23 cellular contexts compared by ENCODE assay signal in the genomic region with DNA sequence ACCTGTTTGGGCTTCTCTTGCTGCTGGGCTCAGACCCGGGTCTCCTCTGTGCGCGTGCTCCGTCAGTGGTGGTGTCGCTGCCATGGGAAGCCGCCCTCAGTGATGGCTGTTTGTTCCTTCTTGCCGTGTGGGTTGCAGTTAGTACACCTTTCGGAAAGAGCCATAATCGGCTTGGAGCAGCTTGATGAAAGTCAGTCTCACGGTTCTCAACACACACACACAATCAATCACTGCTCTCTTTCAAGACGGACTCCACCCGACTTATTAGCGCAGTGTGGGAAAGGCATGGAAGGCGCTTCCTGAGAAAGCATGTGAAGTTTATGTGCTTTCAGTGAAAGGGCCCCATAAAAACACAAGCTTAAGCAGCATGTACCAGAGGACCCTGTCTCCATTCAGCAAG.
"Had no signal": no experiment of that assay in that cellular context is flagged by ENCODE, and none has a peak within 500 bp of the region (broad histone marks: within the 10 kb centered on the region; RNA-seq: fewer than 3 reads in every experiment).

No MANE protein-coding gene starts in this region.

- H3K9me3 Mint-ChIP-seq: stimulated activated naive CD8-positive, alpha-beta T cell treated with anti-CD3 and anti-CD28 coated beads, Interleukin-15, Interleukin-2, amounts not matched to agents 100 ng/mL and 50 ng/mL, for 24 hours had no signal

- H3K4me1 ChIP-seq: esophagus muscularis mucosa, gastrocnemius medialis, tibial nerve had no signal

- H3K4me1 Mint-ChIP-seq: immature natural killer cell; naive thymus-derived CD8-positive, alpha-beta T cell; stimulated activated effector memory CD8-positive, alpha-beta T cell treated with anti-CD3 and anti-CD28 coated beads, Interleukin-12 subunit alpha, Interleukin-12 subunit beta, amount 100 ng/mL, for 72 hours had no signal

- H3K27ac ChIP-seq: epithelial cell of prostate, esophagus muscularis mucosa, gastrocnemius medialis, neutrophil, tibial nerve had no signal

- H3K4me3 ChIP-seq: esophagus muscularis mucosa, gastrocnemius medialis, mucosa of descending colon, tibial nerve had no signal

- H3K27me3 ChIP-seq: gastrocnemius medialis, neutrophil, tibial nerve had no signal

- DNase-seq: cerebellar nuclear complex; effector memory CD8-positive, alpha-beta T cell; gastrocnemius medialis; glutamatergic neuron; immature natural killer cell; left cardiac atrium; left ventricle myocardium superior; mesendoderm; mucosa of descending colon; naive thymus-derived CD8-positive, alpha-beta T cell; posterior cingulate gyrus; right cardiac atrium; stimulated activated CD4-positive, alpha-beta T cell treated with anti-CD3 and anti-CD28 coated beads, Interleukin-4, amount 100 ng/mL, for 1 hour; stimulated activated CD8-positive, alpha-beta memory T cell treated with anti-CD3 and anti-CD28 coated beads, Interleukin-4, amount 100 ng/mL, for 48 hours had no signal

- H3K36me3 ChIP-seq: esophagus muscularis mucosa, gastrocnemius medialis, neutrophil, tibial nerve had no signal

- H3K27ac Mint-ChIP-seq: dendritic cell treated with granulocyte-macrophage colony-stimulating factor and Interleukin-4, amounts not matched to agents 40 ng/mL and 50 ng/mL, for 4 days; effector memory CD8-positive, alpha-beta T cell; immature natural killer cell; naive thymus-derived CD8-positive, alpha-beta T cell; stimulated activated effector memory CD8-positive, alpha-beta T cell treated with anti-CD3 and anti-CD28 coated beads, Interleukin-12 subunit alpha, Interleukin-12 subunit beta, amount 100 ng/mL, for 72 hours; stimulated activated naive CD8-positive, alpha-beta T cell treated with anti-CD3 and anti-CD28 coated beads, Interleukin-15, Interleukin-2, amounts not matched to agents 100 ng/mL and 50 ng/mL, for 24 hours had no signal

- FAIRE-seq: colon, keratinocyte had no signal

- ATAC-seq: effector memory CD8-positive, alpha-beta T cell; gastrocnemius medialis; left cardiac atrium; left ventricle myocardium superior; mucosa of descending colon; naive thymus-derived CD8-positive, alpha-beta T cell; right cardiac atrium; stimulated activated effector memory CD8-positive, alpha-beta T cell treated with anti-CD3 and anti-CD28 coated beads, Interleukin-12 subunit alpha, Interleukin-12 subunit beta, amount 100 ng/mL, for 72 hours had no signal

- H3K36me3 Mint-ChIP-seq: immature natural killer cell; naive thymus-derived CD8-positive, alpha-beta T cell; stimulated activated effector memory CD8-positive, alpha-beta T cell treated with anti-CD3 and anti-CD28 coated beads, Interleukin-12 subunit alpha, Interleukin-12 subunit beta, amount 100 ng/mL, for 72 hours had no signal

- H3K9me3 ChIP-seq: esophagus muscularis mucosa, gastrocnemius medialis, neutrophil, tibial nerve had no signal

- H3K4me3 Mint-ChIP-seq: dendritic cell treated with granulocyte-macrophage colony-stimulating factor and Interleukin-4, amounts not matched to agents 40 ng/mL and 50 ng/mL, for 4 days; effector memory CD8-positive, alpha-beta T cell; immature natural killer cell; naive thymus-derived CD8-positive, alpha-beta T cell; stimulated activated effector memory CD8-positive, alpha-beta T cell treated with anti-CD3 and anti-CD28 coated beads, Interleukin-12 subunit alpha, Interleukin-12 subunit beta, amount 100 ng/mL, for 72 hours; stimulated activated naive CD8-positive, alpha-beta T cell treated with anti-CD3 and anti-CD28 coated beads, Interleukin-15, Interleukin-2, amounts not matched to agents 100 ng/mL and 50 ng/mL, for 24 hours had no signal

- H3K27me3 Mint-ChIP-seq: dendritic cell treated with granulocyte-macrophage colony-stimulating factor and Interleukin-4, amounts not matched to agents 40 ng/mL and 50 ng/mL, for 4 days; effector memory CD8-positive, alpha-beta T cell; stimulated activated naive CD8-positive, alpha-beta T cell treated with anti-CD3 and anti-CD28 coated beads, Interleukin-15, Interleukin-2, amounts not matched to agents 100 ng/mL and 50 ng/mL, for 24 hours had no signal
